Comparison of ENCODE assay signal across 24 cellular contexts in the genomic region with DNA sequence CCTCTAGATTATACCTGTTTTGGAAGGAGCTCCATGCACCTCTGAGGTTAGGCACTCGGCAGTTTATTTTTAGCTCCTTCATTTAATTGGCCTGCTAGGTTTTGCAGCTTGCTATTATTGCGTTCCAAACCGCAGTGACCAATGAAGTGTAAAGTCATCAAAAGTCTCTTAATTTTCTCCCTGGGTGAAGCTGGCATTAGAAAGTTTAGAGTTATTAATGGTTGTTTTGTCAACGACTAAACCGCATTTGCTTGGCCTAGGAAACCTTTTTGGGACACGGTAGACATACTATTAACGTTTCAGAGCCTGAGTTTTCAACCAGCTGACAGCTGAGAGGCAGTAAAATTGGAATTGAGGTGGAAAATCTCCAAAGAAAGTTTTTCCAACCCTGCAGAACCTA.
A peak's percentile ranks its signal among the peaks of the same experiment; 100 is the strongest.
DNase-seq lines count a peak whose midpoint lies in the region; ATAC-seq and TF ChIP-seq lines count a peak whose summit lies in the region.
"Had no signal": no experiment of that assay in that cellular context is flagged by ENCODE, and none has a peak within 500 bp of the region (broad histone marks: within the 10 kb centered on the region; RNA-seq: fewer than 3 reads in every experiment).

No MANE protein-coding gene starts in this region.

- intact Hi-C loops in body of pancreas (cut with DNase I): no loop called here

- H3K27me3 ChIP-seq in BLaER1: no peaks in the 10 kb centered on the region
- H3K27me3 ChIP-seq in body of pancreas: no peaks in the 10 kb centered on the region
- H3K27me3 ChIP-seq: MG63 had no signal

- no peak overlapping the region for H3K4me3 ChIP-seq in BLaER1
- H3K4me3 ChIP-seq in body of pancreas: no peak overlapping the region
- H3K4me3 ChIP-seq: A549, GM23338, K562, MG63, SK-N-MC had no signal

- WGBS in body of pancreas, 2 donors: 69 to 70% methylated on average over 7 of the region's 7 CpGs

- H3K27ac ChIP-seq in BLaER1 (peak overlapping the region; percentile 16; the same call in 1 of the 2 replicates), body of pancreas (no peak overlapping the region)
- H3K27ac ChIP-seq: A549, C4-2B, SK-N-MC had no signal

- ATAC-seq in body of pancreas: no peak
- ATAC-seq: A549, K562 had no signal

- H3K9ac ChIP-seq in BLaER1: peak overlapping the region; percentile 39; the same call in 1 of the 2 replicates

- no peak for TF ChIP-seq POLR2A in body of pancreas (IDR thresholded peaks at IDR 0.05)

- TF ChIP-seq CTCF in body of pancreas (IDR thresholded peaks at IDR 0.05): no peak

- peak overlapping the region; percentile 78 for H3K4me2 ChIP-seq in BLaER1
- H3K4me2 ChIP-seq: A549 had no signal

- DNase-seq in DMS79 (lab: John Stamatoyannopoulos, UW) (peak; percentile 96), RPMI8226 (peak; percentile 8), left kidney (ENCODE audit: low read depth, low spot score) (peak; percentile 18), body of pancreas (no peak), middle frontal gyrus (ENCODE audit: extremely low spot score, low spot score) (no peak)
- DNase-seq in activated effector memory CD4-positive, alpha-beta T cell treated with Interleukin-2 at 50 U/mL for 16 hours: no peak
- DNase-seq: AML-193; Calu3; CD8-positive, alpha-beta memory T cell; H9; Kasumi-1; MG63; NCI-H1694; NCI-H2029 treated with DMSO at 0.1 percent for 48 hours; NCI-H446 treated with DMSO at 0.1 percent for 48 hours; NCI-H526; NCI-H82; SIG-M5 had no signal

- H4K20me1 ChIP-seq in BLaER1: no peaks in the 10 kb centered on the region

- H3K4me1 ChIP-seq in BLaER1: peaks cover 36% of the 10 kb centered on the region
- H3K4me1 ChIP-seq in body of pancreas: no peaks in the 10 kb centered on the region
- H3K4me1 ChIP-seq: A549 had no signal

- no peaks in the 10 kb centered on the region for H3K36me3 ChIP-seq in BLaER1
- H3K36me3 ChIP-seq in body of pancreas (replicated peaks in 1 of 2; ENCODE audit: insufficient read depth in 1 of 2, low read depth in 2 of 2): no peaks in the 10 kb centered on the region
- H3K36me3 ChIP-seq: MG63 had no signal

- 0 out of 2 replicates have a peak, but pooled peaks cover 7% of the 10 kb centered on the region for H3K9me3 ChIP-seq in BLaER1
- H3K9me3 ChIP-seq in body of pancreas: no peaks in the 10 kb centered on the region
- H3K9me3 ChIP-seq: A549 had no signal

Comparison
In these comparisons a context has a peak if more than half of its experiments do, and no peak if none do; other contexts are left out.
1. DNase-seq: peak in DMS79 (single experiment), RPMI8226 (single experiment) and left kidney (single experiment); none in body of pancreas (0 of 4), middle frontal gyrus (single experiment) and activated effector memory CD4-positive, alpha-beta T cell treated with Interleukin-2 at 50 U/mL for 16 hours (single experiment).